ENCODE assay signal across 1 cellular context in the genomic region with DNA sequence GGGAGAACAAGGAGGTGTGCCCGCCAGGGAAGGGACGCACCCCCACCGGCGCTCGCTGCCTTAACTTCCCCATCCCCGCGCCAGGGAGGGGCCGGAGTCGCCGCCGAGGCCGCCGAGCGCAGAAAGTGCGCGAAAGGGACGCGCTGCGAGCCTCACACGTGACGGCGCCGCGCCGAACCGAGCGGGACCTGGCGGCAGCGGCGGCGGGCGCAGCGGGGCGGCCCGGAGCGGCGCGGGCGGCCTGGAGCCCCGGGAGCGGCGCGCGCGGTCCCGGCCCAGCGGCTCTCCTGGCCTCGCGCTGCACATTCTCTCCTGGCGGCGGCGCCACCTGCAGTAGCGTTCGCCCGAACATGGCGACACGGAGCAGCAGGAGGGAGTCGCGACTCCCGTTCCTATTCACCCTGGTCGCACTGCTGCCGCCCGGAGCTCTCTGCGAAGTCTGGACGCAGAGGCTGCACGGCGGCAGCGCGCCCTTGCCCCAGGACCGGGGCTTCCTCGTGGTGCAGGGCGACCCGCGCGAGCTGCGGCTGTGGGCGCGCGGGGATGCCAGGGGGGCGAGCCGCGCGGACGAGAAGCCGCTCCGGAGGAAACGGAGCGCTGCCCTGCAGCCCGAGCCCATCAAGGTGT.
A peak's percentile ranks its signal among the peaks of the same experiment; 100 is the strongest.
TF ChIP-seq lines count a peak whose summit lies in the region.

A gene with protein sequence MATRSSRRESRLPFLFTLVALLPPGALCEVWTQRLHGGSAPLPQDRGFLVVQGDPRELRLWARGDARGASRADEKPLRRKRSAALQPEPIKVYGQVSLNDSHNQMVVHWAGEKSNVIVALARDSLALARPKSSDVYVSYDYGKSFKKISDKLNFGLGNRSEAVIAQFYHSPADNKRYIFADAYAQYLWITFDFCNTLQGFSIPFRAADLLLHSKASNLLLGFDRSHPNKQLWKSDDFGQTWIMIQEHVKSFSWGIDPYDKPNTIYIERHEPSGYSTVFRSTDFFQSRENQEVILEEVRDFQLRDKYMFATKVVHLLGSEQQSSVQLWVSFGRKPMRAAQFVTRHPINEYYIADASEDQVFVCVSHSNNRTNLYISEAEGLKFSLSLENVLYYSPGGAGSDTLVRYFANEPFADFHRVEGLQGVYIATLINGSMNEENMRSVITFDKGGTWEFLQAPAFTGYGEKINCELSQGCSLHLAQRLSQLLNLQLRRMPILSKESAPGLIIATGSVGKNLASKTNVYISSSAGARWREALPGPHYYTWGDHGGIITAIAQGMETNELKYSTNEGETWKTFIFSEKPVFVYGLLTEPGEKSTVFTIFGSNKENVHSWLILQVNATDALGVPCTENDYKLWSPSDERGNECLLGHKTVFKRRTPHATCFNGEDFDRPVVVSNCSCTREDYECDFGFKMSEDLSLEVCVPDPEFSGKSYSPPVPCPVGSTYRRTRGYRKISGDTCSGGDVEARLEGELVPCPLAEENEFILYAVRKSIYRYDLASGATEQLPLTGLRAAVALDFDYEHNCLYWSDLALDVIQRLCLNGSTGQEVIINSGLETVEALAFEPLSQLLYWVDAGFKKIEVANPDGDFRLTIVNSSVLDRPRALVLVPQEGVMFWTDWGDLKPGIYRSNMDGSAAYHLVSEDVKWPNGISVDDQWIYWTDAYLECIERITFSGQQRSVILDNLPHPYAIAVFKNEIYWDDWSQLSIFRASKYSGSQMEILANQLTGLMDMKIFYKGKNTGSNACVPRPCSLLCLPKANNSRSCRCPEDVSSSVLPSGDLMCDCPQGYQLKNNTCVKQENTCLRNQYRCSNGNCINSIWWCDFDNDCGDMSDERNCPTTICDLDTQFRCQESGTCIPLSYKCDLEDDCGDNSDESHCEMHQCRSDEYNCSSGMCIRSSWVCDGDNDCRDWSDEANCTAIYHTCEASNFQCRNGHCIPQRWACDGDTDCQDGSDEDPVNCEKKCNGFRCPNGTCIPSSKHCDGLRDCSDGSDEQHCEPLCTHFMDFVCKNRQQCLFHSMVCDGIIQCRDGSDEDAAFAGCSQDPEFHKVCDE (N-terminal part only) (plus strand): TSS at position 333 of the 627 bp plus-strand sequence. CDS start 18 bp downstream, at position 351.

TF ChIP-seq in HepG2, 621 proteins besides CTCF, POLR2A, EP300 and RAD21 (continued from another document and continues in another):
- TF ChIP-seq, protein P1, sequence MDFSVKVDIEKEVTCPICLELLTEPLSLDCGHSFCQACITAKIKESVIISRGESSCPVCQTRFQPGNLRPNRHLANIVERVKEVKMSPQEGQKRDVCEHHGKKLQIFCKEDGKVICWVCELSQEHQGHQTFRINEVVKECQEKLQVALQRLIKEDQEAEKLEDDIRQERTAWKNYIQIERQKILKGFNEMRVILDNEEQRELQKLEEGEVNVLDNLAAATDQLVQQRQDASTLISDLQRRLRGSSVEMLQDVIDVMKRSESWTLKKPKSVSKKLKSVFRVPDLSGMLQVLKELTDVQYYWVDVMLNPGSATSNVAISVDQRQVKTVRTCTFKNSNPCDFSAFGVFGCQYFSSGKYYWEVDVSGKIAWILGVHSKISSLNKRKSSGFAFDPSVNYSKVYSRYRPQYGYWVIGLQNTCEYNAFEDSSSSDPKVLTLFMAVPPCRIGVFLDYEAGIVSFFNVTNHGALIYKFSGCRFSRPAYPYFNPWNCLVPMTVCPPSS (IDR thresholded peaks at IDR 0.05), result no peak
- no peak for TF ChIP-seq ZEB1 (IDR thresholded peaks at IDR 0.05; ENCODE audit: insufficient replicate concordance, low read depth)
- TF ChIP-seq ARID2 (CRISPR knock-in tag; IDR thresholded peaks at IDR 0.05; ENCODE audit: borderline replicate concordance), result no peak
- no peak for TF ChIP-seq FOSL1 (CRISPR knock-in tag; IDR thresholded peaks at IDR 0.05; ENCODE audit: borderline replicate concordance)
- TF ChIP-seq ELF3 (CRISPR knock-in tag; IDR thresholded peaks at IDR 0.05), result 0 out of 2 replicates have a peak, but pooled peaks have one; percentile 17
- TF ChIP-seq, protein P2, sequence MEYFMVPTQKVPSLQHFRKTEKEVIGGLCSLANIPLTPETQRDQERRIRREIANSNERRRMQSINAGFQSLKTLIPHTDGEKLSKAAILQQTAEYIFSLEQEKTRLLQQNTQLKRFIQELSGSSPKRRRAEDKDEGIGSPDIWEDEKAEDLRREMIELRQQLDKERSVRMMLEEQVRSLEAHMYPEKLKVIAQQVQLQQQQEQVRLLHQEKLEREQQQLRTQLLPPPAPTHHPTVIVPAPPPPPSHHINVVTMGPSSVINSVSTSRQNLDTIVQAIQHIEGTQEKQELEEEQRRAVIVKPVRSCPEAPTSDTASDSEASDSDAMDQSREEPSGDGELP (IDR thresholded peaks at IDR 0.05; ENCODE audit: borderline replicate concordance, low read depth), result no peak
- no peak for TF ChIP-seq SP5 (CRISPR knock-in tag; IDR thresholded peaks at IDR 0.05; ENCODE audit: borderline replicate concordance, low read depth)
- no peak for TF ChIP-seq TAF15 (IDR thresholded peaks at IDR 0.05; ENCODE audit: low read depth, low read length, poor library complexity, severe bottlenecking)
- TF ChIP-seq THRA (CRISPR knock-in tag; IDR thresholded peaks at IDR 0.05; ENCODE audit: borderline replicate concordance), result no peak
- TF ChIP-seq ZBTB10 (CRISPR knock-in tag; IDR thresholded peaks at IDR 0.05; ENCODE audit: borderline replicate concordance), result no peak
- TF ChIP-seq ZNF121 (CRISPR knock-in tag; IDR thresholded peaks at IDR 0.05), result 0 out of 2 replicates have a peak, but pooled peaks have one; percentile 33
- TF ChIP-seq ZNF550 (CRISPR knock-in tag; IDR thresholded peaks at IDR 0.05; ENCODE audit: borderline replicate concordance), result no peak
- TF ChIP-seq ELF1 (CRISPR knock-in tag; IDR thresholded peaks at IDR 0.05), result no peak
- TF ChIP-seq TERF1 (CRISPR knock-in tag; IDR thresholded peaks at IDR 0.05), result no peak
- no peak; the same call in 1 of the 2 replicates for TF ChIP-seq NR0B2 (CRISPR knock-in tag; IDR thresholded peaks at IDR 0.05)
- TF ChIP-seq RFX3 (CRISPR knock-in tag; IDR thresholded peaks at IDR 0.05), result no peak
- no peak for TF ChIP-seq NCOA2 (CRISPR knock-in tag; IDR thresholded peaks at IDR 0.05)
- TF ChIP-seq EED (CRISPR knock-in tag; IDR thresholded peaks at IDR 0.05), result no peak; the same call in 1 of the 2 replicates
- no peak for TF ChIP-seq ZFYVE20 (CRISPR knock-in tag; IDR thresholded peaks at IDR 0.05; ENCODE audit: borderline replicate concordance, low read depth)
- TF ChIP-seq, protein P3, sequence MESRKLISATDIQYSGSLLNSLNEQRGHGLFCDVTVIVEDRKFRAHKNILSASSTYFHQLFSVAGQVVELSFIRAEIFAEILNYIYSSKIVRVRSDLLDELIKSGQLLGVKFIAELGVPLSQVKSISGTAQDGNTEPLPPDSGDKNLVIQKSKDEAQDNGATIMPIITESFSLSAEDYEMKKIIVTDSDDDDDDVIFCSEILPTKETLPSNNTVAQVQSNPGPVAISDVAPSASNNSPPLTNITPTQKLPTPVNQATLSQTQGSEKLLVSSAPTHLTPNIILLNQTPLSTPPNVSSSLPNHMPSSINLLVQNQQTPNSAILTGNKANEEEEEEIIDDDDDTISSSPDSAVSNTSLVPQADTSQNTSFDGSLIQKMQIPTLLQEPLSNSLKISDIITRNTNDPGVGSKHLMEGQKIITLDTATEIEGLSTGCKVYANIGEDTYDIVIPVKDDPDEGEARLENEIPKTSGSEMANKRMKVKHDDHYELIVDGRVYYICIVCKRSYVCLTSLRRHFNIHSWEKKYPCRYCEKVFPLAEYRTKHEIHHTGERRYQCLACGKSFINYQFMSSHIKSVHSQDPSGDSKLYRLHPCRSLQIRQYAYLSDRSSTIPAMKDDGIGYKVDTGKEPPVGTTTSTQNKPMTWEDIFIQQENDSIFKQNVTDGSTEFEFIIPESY (CRISPR knock-in tag; IDR thresholded peaks at IDR 0.05), result 0 out of 2 replicates have a peak, but pooled peaks have one; percentile 24
- TF ChIP-seq SPEN (CRISPR knock-in tag; IDR thresholded peaks at IDR 0.05; ENCODE audit: low read depth), result peak; percentile 37; the same call in 1 of the 2 replicates
- TF ChIP-seq CBX2 (IDR thresholded peaks at IDR 0.05; ENCODE audit: low read depth, low read length), result no peak
- no peak for TF ChIP-seq CBX2 (CRISPR knock-in tag; IDR thresholded peaks at IDR 0.05; ENCODE audit: low read depth)
- TF ChIP-seq ZNF143 (CRISPR knock-in tag; IDR thresholded peaks at IDR 0.05), result no peak
- TF ChIP-seq, protein P4, sequence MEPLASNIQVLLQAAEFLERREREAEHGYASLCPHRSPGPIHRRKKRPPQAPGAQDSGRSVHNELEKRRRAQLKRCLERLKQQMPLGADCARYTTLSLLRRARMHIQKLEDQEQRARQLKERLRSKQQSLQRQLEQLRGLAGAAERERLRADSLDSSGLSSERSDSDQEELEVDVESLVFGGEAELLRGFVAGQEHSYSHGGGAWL (CRISPR knock-in tag; IDR thresholded peaks at IDR 0.05), result no peak; the same call in 1 of the 2 replicates
- TF ChIP-seq FOXC1 (CRISPR knock-in tag; IDR thresholded peaks at IDR 0.05; ENCODE audit: borderline replicate concordance), result no peak
- TF ChIP-seq TFE3 (CRISPR knock-in tag; IDR thresholded peaks at IDR 0.05), result no peak
- TF ChIP-seq, protein P5, sequence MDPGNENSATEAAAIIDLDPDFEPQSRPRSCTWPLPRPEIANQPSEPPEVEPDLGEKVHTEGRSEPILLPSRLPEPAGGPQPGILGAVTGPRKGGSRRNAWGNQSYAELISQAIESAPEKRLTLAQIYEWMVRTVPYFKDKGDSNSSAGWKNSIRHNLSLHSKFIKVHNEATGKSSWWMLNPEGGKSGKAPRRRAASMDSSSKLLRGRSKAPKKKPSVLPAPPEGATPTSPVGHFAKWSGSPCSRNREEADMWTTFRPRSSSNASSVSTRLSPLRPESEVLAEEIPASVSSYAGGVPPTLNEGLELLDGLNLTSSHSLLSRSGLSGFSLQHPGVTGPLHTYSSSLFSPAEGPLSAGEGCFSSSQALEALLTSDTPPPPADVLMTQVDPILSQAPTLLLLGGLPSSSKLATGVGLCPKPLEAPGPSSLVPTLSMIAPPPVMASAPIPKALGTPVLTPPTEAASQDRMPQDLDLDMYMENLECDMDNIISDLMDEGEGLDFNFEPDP (CRISPR knock-in tag; conservative IDR thresholded peaks at IDR 0.05), result no peak
- no peak for TF ChIP-seq ZNF841 (CRISPR knock-in tag; IDR thresholded peaks at IDR 0.05; ENCODE audit: borderline replicate concordance)
- TF ChIP-seq ZNF672 (CRISPR knock-in tag; IDR thresholded peaks at IDR 0.05), result no peak; the same call in 1 of the 2 replicates
- TF ChIP-seq DMAP1 (CRISPR knock-in tag; IDR thresholded peaks at IDR 0.05), result 0 out of 2 replicates have a peak, but pooled peaks have one; percentile 2
